7 cellular contexts compared by ENCODE assay signal in genomic region chr14:73612339-73613045, GRCh38. TPM values are rescaled to one million over a fixed set of nuclear protein-coding genes. Genes with fewer than 3 reads are reported as not detected.
DNase-seq lines count a peak whose midpoint lies in the region; ATAC-seq, FAIRE-seq and TF ChIP-seq lines count a peak whose summit lies in the region.

Gene ACOT6 (plus strand): TSS chr14:73612517. CDS start chr14:73612572, 55 bp downstream.

- ATAC-seq in HG02885 (IDR thresholded peaks at IDR 0.05; ENCODE audit: poor library complexity, unreplicated experiment) (peak; percentile 75), lung (ENCODE audit: insufficient read depth, low FRiP score) (peak; percentile 90)

- peaks cover 71% of the 10 kb centered on the region for H3K27me3 ChIP-seq in ectodermal cell (ENCODE audit: control insufficient read depth, insufficient read depth, low read length, poor library complexity, severe bottlenecking)
- H3K27me3 ChIP-seq in lung (ENCODE audit: control insufficient read depth, insufficient read depth) = no peaks in the 10 kb centered on the region

- WGBS in ectodermal cell, 2 experiments = 1% methylated on average over 84 of the region's 84 CpGs
- WGBS in lung, 2 donors = 0 to 1% methylated on average over 84 of the region's 84 CpGs

- no peaks in the 10 kb centered on the region for H3K36me3 ChIP-seq in ectodermal cell (ENCODE audit: control insufficient read depth, insufficient read depth, low read length)
- H3K36me3 ChIP-seq in lung (ENCODE audit: control insufficient read depth in 2 of 2, insufficient read depth in 2 of 2, low read length in 2 of 2) = no peaks in the 10 kb centered on the region

- no peaks in the 10 kb centered on the region for H3K9me3 Mint-ChIP-seq in activated CD4-positive, alpha-beta memory T cell treated with anti-CD3 and anti-CD28 coated beads, Interleukin-2, amount 10 ng/mL, durations not matched to agents 7 days and 5 days

- H3K4me3 Mint-ChIP-seq in activated CD4-positive, alpha-beta memory T cell treated with anti-CD3 and anti-CD28 coated beads, Interleukin-2, amount 10 ng/mL, durations not matched to agents 7 days and 5 days = peak within 1 kb of the TSS; percentile 77

- no peaks in the 10 kb centered on the region for H3K4me1 ChIP-seq in ectodermal cell (ENCODE audit: control insufficient read depth, insufficient read depth, low read length)
- H3K4me1 ChIP-seq in lung (ENCODE audit: control insufficient read depth in 2 of 2, insufficient read depth in 2 of 2, low read length in 2 of 2) = peaks cover 0 to 2% of the 10 kb centered on the region in 2 donors

- H3K27me3 Mint-ChIP-seq in activated CD4-positive, alpha-beta memory T cell treated with anti-CD3 and anti-CD28 coated beads, Interleukin-2, amount 10 ng/mL, durations not matched to agents 7 days and 5 days = peaks cover 25% of the 10 kb centered on the region

- FAIRE-seq in GM18507 (lab: Jason Lieb, UNC) = peak; percentile 74

- no peak within 1 kb of the TSS for H3K27ac Mint-ChIP-seq in activated CD4-positive, alpha-beta memory T cell treated with anti-CD3 and anti-CD28 coated beads, Interleukin-2, amount 10 ng/mL, durations not matched to agents 7 days and 5 days

- H3K4me3 ChIP-seq in ectodermal cell (ENCODE audit: insufficient read depth, low read depth, low read length) = peak within 1 kb of the TSS; percentile 68
- H3K4me3 ChIP-seq in lung = peak within 1 kb of the TSS; percentile 78

- CTCF ChIA-PET in activated CD4-positive, alpha-beta memory T cell treated with anti-CD3 and anti-CD28 coated beads, Interleukin-2, amount 10 ng/mL, durations not matched to agents 7 days and 5 days (lab: Charles Lee) = interaction anchor here (1.1 to 2.3 kb wide), 7 partner anchors 17 to 142 kb away, joined by 3 to 12 read pairs (median 4); partner anchors contain the start of genes ACOT2, ACOT4 and DNAL1

- POLR2A ChIA-PET in activated CD4-positive, alpha-beta memory T cell treated with anti-CD3 and anti-CD28 coated beads, Interleukin-2, amount 10 ng/mL, durations not matched to agents 7 days and 5 days (lab: Charles Lee) = interaction anchor here (0.7 to 1.8 kb wide), 7 partner anchors 17 to 335 kb away, joined by 3 to 16 read pairs (median 5); partner anchors contain the start of genes ACOT2, DNAL1 and RIOX1

- H3K27ac ChIP-seq in ectodermal cell (ENCODE audit: insufficient read depth, low read depth, low read length, poor library complexity, severe bottlenecking) = no peak within 1 kb of the TSS
- peak within 1 kb of the TSS; percentile 47 to 91 for H3K27ac ChIP-seq in lung (ENCODE audit: low read depth in 1 of 2, low read length in 1 of 2)

- TF ChIP-seq CTCF in lung (IDR thresholded peaks at IDR 0.05; ENCODE audit: control extremely low read depth, extremely low read depth) = no peak

- no peaks in the 10 kb centered on the region for H3K9me3 ChIP-seq in ectodermal cell (ENCODE audit: control insufficient read depth, low read length)
- no peaks in the 10 kb centered on the region for H3K9me3 ChIP-seq in lung (ENCODE audit: control insufficient read depth in 2 of 2, insufficient read depth in 1 of 2, low read length in 1 of 2)

- DNase-seq in GM18507 (ENCODE audit: extremely low spot score, insufficient read length, low read depth) (peak; percentile 42), NCI-H524 treated with DMSO at 0.1 percent for 48 hours (lab: John Stamatoyannopoulos, UW) (peak; percentile 20), lung (ENCODE audit: low spot score) (peak; percentile 76)
- peak; percentile 63 for DNase-seq in activated CD4-positive, alpha-beta memory T cell treated with anti-CD3 and anti-CD28 coated beads, Interleukin-2, amount 10 ng/mL, durations not matched to agents 7 days and 5 days
- DNase-seq in stimulated activated CD4-positive, alpha-beta T cell treated with anti-CD3 and anti-CD28 coated beads, TNF-alpha, amount 100 ng/mL, for 1 hour (ENCODE audit: low read depth in 3 of 3, low spot score in 1 of 3) = peak in 2 of 3 donors; percentile 18 to 40

- H3K4me1 Mint-ChIP-seq in activated CD4-positive, alpha-beta memory T cell treated with anti-CD3 and anti-CD28 coated beads, Interleukin-2, amount 10 ng/mL, durations not matched to agents 7 days and 5 days = peaks cover 8% of the 10 kb centered on the region

- no peaks in the 10 kb centered on the region for H3K36me3 Mint-ChIP-seq in activated CD4-positive, alpha-beta memory T cell treated with anti-CD3 and anti-CD28 coated beads, Interleukin-2, amount 10 ng/mL, durations not matched to agents 7 days and 5 days (ENCODE audit: low read depth)

RNA-seq across cellular contexts. Expression of gene ACOT6, which starts in this region (rescaled TPM):
- not detected for total RNA-seq in activated CD4-positive, alpha-beta memory T cell treated with anti-CD3 and anti-CD28 coated beads, Interleukin-2, amount 10 ng/mL, durations not matched to agents 7 days and 5 days
- not detected for polyA plus RNA-seq in ectodermal cell (2013, experiment 1 of 4)
- polyA plus RNA-seq in ectodermal cell (2013, experiment 2 of 4) = not detected
- not detected for polyA plus RNA-seq in ectodermal cell (2013, experiment 3 of 4)
- polyA plus RNA-seq in ectodermal cell (2013, experiment 4 of 4) = not detected
- not detected for total RNA-seq in lung
- not detected for polyA plus RNA-seq in lung

Comparison
In these comparisons a context has a peak if more than half of its experiments do, and no peak if none do; other contexts are left out.
1. Peak in DNase-seq in activated CD4-positive, alpha-beta memory T cell treated with anti-CD3 and anti-CD28 coated beads, Interleukin-2, amount 10 ng/mL, durations not matched to agents 7 days and 5 days; RNA of the gene not detected or under 1 TPM.
2. Peak in DNase-seq, ATAC-seq, H3K4me3 ChIP-seq and H3K27ac ChIP-seq in lung; RNA of the gene not detected or under 1 TPM.
3. DNase-seq: peak in every context shown above with its lines; median percentile 76 in lung; 63 in activated CD4-positive, alpha-beta memory T cell treated with anti-CD3 and anti-CD28 coated beads, Interleukin-2, amount 10 ng/mL, durations not matched to agents 7 days and 5 days; 42 in GM18507; 29 in stimulated activated CD4-positive, alpha-beta T cell treated with anti-CD3 and anti-CD28 coated beads, TNF-alpha, amount 100 ng/mL, for 1 hour; 20 in NCI-H524 treated with DMSO at 0.1 percent for 48 hours.